Comparison of ENCODE assay signal across 1 cellular context in genomic region chr19:50928841-50929240, GRCh38.
TF ChIP-seq lines count a peak whose summit lies in the region.

No MANE protein-coding gene starts in this region.

TF ChIP-seq in H1, 55 proteins besides CTCF, POLR2A, EP300 and RAD21:
- no peak for TF ChIP-seq BRCA1 (IDR thresholded peaks at IDR 0.05; ENCODE audit: low read depth, low read length)
- TF ChIP-seq GABPA (IDR thresholded peaks at IDR 0.05; ENCODE audit: borderline replicate concordance, insufficient read depth, low read length) = no peak
- TF ChIP-seq GTF2F1 (IDR thresholded peaks at IDR 0.05; ENCODE audit: borderline replicate concordance, low read depth, low read length) = no peak
- no peak for TF ChIP-seq ATF3 (IDR thresholded peaks at IDR 0.05; ENCODE audit: insufficient read depth, low read depth, low read length)
- TF ChIP-seq CBX8 (IDR thresholded peaks at IDR 0.05; ENCODE audit: borderline replicate concordance, low read depth, low read length) = no peak
- no peak for TF ChIP-seq TBP (IDR thresholded peaks at IDR 0.05; ENCODE audit: low read depth, low read length)
- no peak for TF ChIP-seq JUN (IDR thresholded peaks at IDR 0.05; ENCODE audit: low read depth, low read length)
- no peak for TF ChIP-seq SP2 (IDR thresholded peaks at IDR 0.05; ENCODE audit: low read length)
- TF ChIP-seq JUND (IDR thresholded peaks at IDR 0.05; ENCODE audit: low read length) = no peak
- TF ChIP-seq E2F6 (IDR thresholded peaks at IDR 0.05) = no peak
- TF ChIP-seq MAX (IDR thresholded peaks at IDR 0.05) = no peak
